10 cellular contexts compared by ENCODE assay signal in genomic region chr2:120238728-120239487, GRCh38. TPM values are rescaled to one million over a fixed set of nuclear protein-coding genes. Genes with fewer than 3 reads are reported as not detected.
DNase-seq lines count a peak whose midpoint lies in the region; ATAC-seq and TF ChIP-seq lines count a peak whose summit lies in the region.
"Had no signal": no experiment of that assay in that cellular context is flagged by ENCODE, and none has a peak within 500 bp of the region (broad histone marks: within the 10 kb centered on the region; RNA-seq: fewer than 3 reads in every experiment).

No MANE protein-coding gene starts in this region.

- H3K27ac Mint-ChIP-seq in T-helper 17 cell (no peak overlapping the region), immature natural killer cell (no peak overlapping the region)

- ATAC-seq in omental fat pad (ENCODE audit: low FRiP score) (peak; percentile 66), T-helper 17 cell (no peak)

- DNase-seq in Caki2 (ENCODE audit: low read depth) (peak; percentile 80), RWPE1 (ENCODE audit: low spot score) (peak; percentile 90), fibroblast of gingiva (ENCODE audit: low read depth) (peak; percentile 19), omental fat pad (ENCODE audit: low spot score) (no peak), T-helper 17 cell (no peak), immature natural killer cell (no peak), activated gamma-delta T cell (lab: John Stamatoyannopoulos, UW) (no peak)
- DNase-seq in activated CD4-positive, alpha-beta T cell treated with anti-CD3 and anti-CD28 coated beads for 4 hours = no peak
- DNase-seq: activated effector memory CD4-positive, alpha-beta T cell treated with Interleukin-2 at 50 U/mL for 16 hours; SHP77 had no signal

- TF ChIP-seq CTCF in RWPE1 (conservative IDR thresholded peaks at IDR 0.05; ENCODE audit: low read depth) (no peak), omental fat pad (IDR thresholded peaks at IDR 0.05) (no peak)

- H3K9me3 ChIP-seq in T-helper 17 cell (ENCODE audit: control insufficient read depth, low read length, poor library complexity, severe bottlenecking) = no peaks in the 10 kb centered on the region

- CTCF ChIA-PET in RWPE1 (lab: Yijun Ruan, JAX) = no interaction called here

- H3K36me3 Mint-ChIP-seq in T-helper 17 cell (ENCODE audit: low read depth) (peaks cover 3% of the 10 kb centered on the region), immature natural killer cell (peaks cover 0 to 4% (median 0%) of the 10 kb centered on the region in 3 donors)

- H3K9me3 Mint-ChIP-seq in immature natural killer cell = peaks cover 0 to 3% (median 0%) of the 10 kb centered on the region in 6 donors

- in situ Hi-C loops in Caki2 (cut with HindIII; ENCODE audit: low pct_unique_long_range_greater_than_20kb, low sequenced_read_pairs) = no loop called here

- H3K27me3 Mint-ChIP-seq in T-helper 17 cell (peaks cover 7% of the 10 kb centered on the region), immature natural killer cell (ENCODE audit: low read depth in 3 of 3) (peaks cover 0 to 4% (median 4%) of the 10 kb centered on the region in 3 donors)

- H3K27ac ChIP-seq in RWPE1 = peak overlapping the region; percentile 83

- peaks cover 2% of the 10 kb centered on the region for H3K4me1 Mint-ChIP-seq in T-helper 17 cell
- peaks cover 0 to 1% of the 10 kb centered on the region in 2 donors for H3K4me1 Mint-ChIP-seq in immature natural killer cell

- POLR2A ChIA-PET in RWPE1 (lab: Yijun Ruan, JAX; ENCODE audit: low non-redundant PET) = interaction anchor here (1.6 kb wide), 1 partner anchor 13 kb away, joined by 8 read pairs; the partner anchor contains the start of gene RALB

- H3K4me3 Mint-ChIP-seq in T-helper 17 cell (no peak overlapping the region), immature natural killer cell (no peak overlapping the region)

RNA-seq across cellular contexts. Expression of gene RALB, which starts 13.7 kb away (rescaled TPM):
- total RNA-seq in Caki2 (2014; rRNA removed; shearing (Covaris generic); ENCODE audit: low replicate concordance) = 92.7 and 116 TPM in 2 replicates
- total RNA-seq in omental fat pad (10 to 100 TPM; 41.5 to 74.2 (median 51.4) TPM), T-helper 17 cell (10 to 100 TPM; 17.5 to 20.2 TPM)
- 10 to 100 TPM; 47.7 to 55.1 (median 54.2) TPM for polyA plus RNA-seq in immature natural killer cell

RNA-seq across cellular contexts. Expression of gene TMEM185B, which starts 15.7 kb away (rescaled TPM):
- total RNA-seq in Caki2 (2014; rRNA removed; shearing (Covaris generic); ENCODE audit: low replicate concordance) = 36.1 and 38.3 TPM in 2 replicates
- total RNA-seq in omental fat pad = 10 to 100 TPM; 21.5 to 31.7 (median 25.1) TPM
- 10 to 100 TPM; 19.8 to 21.1 TPM for total RNA-seq in T-helper 17 cell
- polyA plus RNA-seq in immature natural killer cell = 10 to 100 TPM; 12.6 to 30.4 (median 20.5) TPM

Comparison
In these comparisons a context has a peak if more than half of its experiments do, and no peak if none do; other contexts are left out.
1. DNase-seq: peak in Caki2 (single experiment), RWPE1 (single experiment) and fibroblast of gingiva (single experiment); none in omental fat pad (single experiment), T-helper 17 cell (0 of 3), activated CD4-positive, alpha-beta T cell treated with anti-CD3 and anti-CD28 coated beads for 4 hours (0 of 2), immature natural killer cell (0 of 3) and activated gamma-delta T cell (single experiment).